In genomic region chr1:31646259-31646960, GRCh38 we compare ENCODE assay signal across 18 cellular contexts. TPM values are rescaled to one million over a fixed set of nuclear protein-coding genes. Genes with fewer than 3 reads are reported as not detected.
DNase-seq lines count a peak whose midpoint lies in the region; ATAC-seq, FAIRE-seq and TF ChIP-seq lines count a peak whose summit lies in the region.
"Had no signal": no experiment of that assay in that cellular context is flagged by ENCODE, and none has a peak within 500 bp of the region (broad histone marks: within the 10 kb centered on the region; RNA-seq: fewer than 3 reads in every experiment).

No MANE protein-coding gene starts in this region.

- peaks cover 3% of the 10 kb centered on the region for H3K9me3 Mint-ChIP-seq in activated T-cell treated with anti-CD3 and anti-CD28 coated beads, Interleukin-2, amount 50 U/mL, for 4 hours
- peaks cover 0 to 2% of the 10 kb centered on the region in 2 donors for H3K9me3 Mint-ChIP-seq in effector memory CD8-positive, alpha-beta T cell

- WGBS in smooth muscle cell (ENCODE audit: low lambda C conversion rate): 94% methylated on average over 4 of the region's 4 CpGs

- H3K4me2 ChIP-seq in PC-9 (peak overlapping the region; percentile 94), smooth muscle cell (no peak overlapping the region)

- H3K36me3 ChIP-seq in PC-9 (ENCODE audit: low read depth) (peaks cover 4% of the 10 kb centered on the region; the same call in 1 of the 2 replicates), smooth muscle cell (ENCODE audit: low read depth) (no peaks in the 10 kb centered on the region)
- H3K36me3 ChIP-seq: ovary had no signal

- H3K9me3 ChIP-seq in PC-9 (ENCODE audit: insufficient read depth, low read depth) (no peaks in the 10 kb centered on the region), smooth muscle cell (replicated peaks; ENCODE audit: low read depth) (no peaks in the 10 kb centered on the region)
- H3K9me3 ChIP-seq: ovary had no signal

- H4K20me1 ChIP-seq in PC-9 (ENCODE audit: insufficient read depth): no peaks in the 10 kb centered on the region
- H4K20me1 ChIP-seq in smooth muscle cell (ENCODE audit: low read depth): no peaks in the 10 kb centered on the region

- intact Hi-C loops in PC-9 (cut with micrococcal nuclease; ENCODE audit: unreplicated experiment): loop anchor here (5.0 kb wide), 1 partner anchor 69 kb away; the partner anchor contains the start of gene TINAGL1

- ATAC-seq in activated T-cell treated with anti-CD3 and anti-CD28 coated beads, Interleukin-2, amount 50 U/mL, for 4 hours: no peak
- no peak for ATAC-seq in effector memory CD8-positive, alpha-beta T cell (replicated peaks)
- ATAC-seq: left ventricle myocardium superior, Right ventricle myocardium inferior had no signal

- H3K4me3 ChIP-seq in PC-9: no peak overlapping the region
- no peak overlapping the region for H3K4me3 ChIP-seq in smooth muscle cell

- H3K27me3 ChIP-seq in PC-9 (ENCODE audit: insufficient read depth, low read depth) (no peaks in the 10 kb centered on the region), smooth muscle cell (ENCODE audit: low read depth) (no peaks in the 10 kb centered on the region)
- H3K27me3 ChIP-seq: hepatocyte, ovary had no signal

- peaks cover 41% of the 10 kb centered on the region for H3F3A ChIP-seq in PC-9 (ENCODE audit: insufficient read depth, low read depth)
- H3F3A ChIP-seq in smooth muscle cell (ENCODE audit: low read depth): peaks cover 15% of the 10 kb centered on the region

- no peaks in the 10 kb centered on the region for H3K9me2 ChIP-seq in PC-9 (ENCODE audit: insufficient read depth)

- POLR2A ChIA-PET in PC-9 (lab: Charles Lee; ENCODE audit: unreplicated experiment): interaction anchor here (0.5 kb wide), 1 partner anchor 259 kb away, joined by 26 read pairs; no protein-coding TSS in a partner anchor

- H3K27ac Mint-ChIP-seq in effector memory CD8-positive, alpha-beta T cell: peak overlapping the region; percentile 99 to 100

- peaks cover 42% of the 10 kb centered on the region for H3K79me2 ChIP-seq in PC-9 (ENCODE audit: low read depth)
- peaks cover 27% of the 10 kb centered on the region for H3K79me2 ChIP-seq in smooth muscle cell (ENCODE audit: low read depth)

- H3K9ac ChIP-seq in smooth muscle cell (ENCODE audit: low read depth): no peak overlapping the region
- H3K9ac ChIP-seq: KMS-11 had no signal

- peak overlapping the region; percentile 99 for H3K4me3 Mint-ChIP-seq in activated T-cell treated with anti-CD3 and anti-CD28 coated beads, Interleukin-2, amount 50 U/mL, for 4 hours
- H3K4me3 Mint-ChIP-seq in effector memory CD8-positive, alpha-beta T cell: peak overlapping the region; percentile 94 to 97

- H3K4me1 Mint-ChIP-seq in activated T-cell treated with anti-CD3 and anti-CD28 coated beads, Interleukin-2, amount 50 U/mL, for 4 hours (ENCODE audit: low read depth): peaks cover 34% of the 10 kb centered on the region
- peaks cover 25 to 27% of the 10 kb centered on the region in 2 donors for H3K4me1 Mint-ChIP-seq in effector memory CD8-positive, alpha-beta T cell (ENCODE audit: low read depth in 2 of 2)

- no peaks in the 10 kb centered on the region for H3K27me3 Mint-ChIP-seq in activated T-cell treated with anti-CD3 and anti-CD28 coated beads, Interleukin-2, amount 50 U/mL, for 4 hours (ENCODE audit: low read depth)
- H3K27me3 Mint-ChIP-seq in effector memory CD8-positive, alpha-beta T cell: no peaks in the 10 kb centered on the region

- no TSS peak for BruUV-seq in PC-9 (replicated peaks; lab: Mats Ljungman, UMichigan)

- peaks cover 32% of the 10 kb centered on the region for H3K4me1 ChIP-seq in PC-9 (replicated peaks; ENCODE audit: insufficient read depth)
- H3K4me1 ChIP-seq in smooth muscle cell (ENCODE audit: low read depth): peaks cover 12% of the 10 kb centered on the region

- CTCF ChIA-PET in PC-9 (lab: Charles Lee): no interaction called here

- DNase-seq in activated T-cell treated with anti-CD3 and anti-CD28 coated beads, Interleukin-2, amount 50 U/mL, for 4 hours: no peak
- no peak for DNase-seq in activated T-cell treated with anti-CD3 and anti-CD28 coated beads for 4 hours
- DNase-seq in PC-9: no peak
- DNase-seq in effector memory CD8-positive, alpha-beta T cell: no peak
- DNase-seq in smooth muscle cell (lab: John Stamatoyannopoulos, UW; ENCODE audit: unreplicated experiment): no peak
- no peak for DNase-seq in cerebellum (ENCODE audit: low spot score)
- DNase-seq in urothelium cell line (ENCODE audit: low spot score): no peak
- no peak for DNase-seq in AG08395 (ENCODE audit: low spot score)
- DNase-seq: ACHN; central memory CD4-positive, alpha-beta T cell; DMS 273 treated with DMSO at 0.1 percent for 48 hours; left ventricle myocardium superior; NCI-H2029; ovary; stimulated activated CD4-positive, alpha-beta T cell treated with anti-CD3 and anti-CD28 coated beads, Interleukin-15, amount 100 ng/mL, for 24 hours had no signal

- H3K36me3 Mint-ChIP-seq in activated T-cell treated with anti-CD3 and anti-CD28 coated beads, Interleukin-2, amount 50 U/mL, for 4 hours (ENCODE audit: insufficient read depth): no peaks in the 10 kb centered on the region
- peaks cover 17% of the 10 kb centered on the region for H3K36me3 Mint-ChIP-seq in effector memory CD8-positive, alpha-beta T cell (ENCODE audit: insufficient read depth)

- H3K27ac ChIP-seq in PC-9 (no peak overlapping the region), smooth muscle cell (ENCODE audit: low read depth) (peak overlapping the region; percentile 3)
- H3K27ac ChIP-seq: ovary had no signal

- H2AFZ ChIP-seq in PC-9 (no peak overlapping the region), smooth muscle cell (ENCODE audit: low read depth) (no peak overlapping the region)

- no peak for FAIRE-seq in urothelium cell line (lab: Jason Lieb, UNC)

- TF ChIP-seq CTCF in PC-9 (conservative IDR thresholded peaks at IDR 0.05): no peak
- no peak for TF ChIP-seq CTCF in smooth muscle cell (IDR thresholded peaks at IDR 0.05; ENCODE audit: borderline replicate concordance, insufficient read depth, poor library complexity, severe bottlenecking)

RNA-seq across cellular contexts. Expression of gene PEF1, which starts 1.7 kb away (rescaled TPM):
- 10 to 100 TPM; 67.0 to 73.9 (median 71.5) TPM for total RNA-seq in activated T-cell treated with anti-CD3 and anti-CD28 coated beads, Interleukin-2, amount 50 U/mL, for 4 hours
- total RNA-seq in PC-9 (2021) (40.3 and 44.5 TPM in 2 replicates), smooth muscle cell (61.4 and 89.3 TPM in 2 replicates), cerebellum (29.2 TPM)
- 77.1 and 85.8 TPM in 2 replicates for polyA plus RNA-seq in smooth muscle cell

RNA-seq across cellular contexts. Expression of gene HCRTR1, which starts 28.9 kb away (rescaled TPM):
- not detected for total RNA-seq in activated T-cell treated with anti-CD3 and anti-CD28 coated beads, Interleukin-2, amount 50 U/mL, for 4 hours
- total RNA-seq in PC-9 (2021): not detected in 2 replicates
- total RNA-seq in smooth muscle cell: 2.0 TPM in 1 of 2 replicates, not detected in the other
- polyA plus RNA-seq in smooth muscle cell: 0.19 TPM in 1 of 2 replicates, not detected in the other
- total RNA-seq in cerebellum: 0.64 TPM
- total RNA-seq: hepatocyte, ovary had no signal
- polyA plus RNA-seq: hepatocyte, ovary had no signal

RNA-seq across cellular contexts. Expression of gene COL16A1, which starts 57.4 kb away (rescaled TPM):
- total RNA-seq in activated T-cell treated with anti-CD3 and anti-CD28 coated beads, Interleukin-2, amount 50 U/mL, for 4 hours: under 1 TPM; 0.57 to 0.89 (median 0.61) TPM
- 3.6 and 4.8 TPM in 2 replicates for total RNA-seq in PC-9 (2021)
- 67.3 and 105 TPM in 2 replicates for total RNA-seq in smooth muscle cell
- polyA plus RNA-seq in smooth muscle cell: 126 and 152 TPM in 2 replicates
- total RNA-seq in cerebellum: 9.3 TPM
